1 cellular context compared by ENCODE assay signal in genomic region chr10:3850999-3851937, GRCh38.
TF ChIP-seq lines count a peak whose summit lies in the region.

No MANE protein-coding gene starts in this region.

TF ChIP-seq in GM12878, 131 proteins besides CTCF, POLR2A, EP300 and RAD21 (continued from another document):
- TF ChIP-seq RELB (IDR thresholded peaks at IDR 0.05; ENCODE audit: low read depth) (peak; percentile 88), NKRF (conservative IDR thresholded peaks at IDR 0.05) (no peak), HCFC1 (IDR thresholded peaks at IDR 0.05; ENCODE audit: low read length) (no peak), ZNF207 (IDR thresholded peaks at IDR 0.05; ENCODE audit: borderline replicate concordance) (no peak), NR2F1 (conservative IDR thresholded peaks at IDR 0.05) (no peak), MEF2B (IDR thresholded peaks at IDR 0.05; ENCODE audit: partially characterized antibody, poor library complexity, severe bottlenecking) (no peak), ASH2L (IDR thresholded peaks at IDR 0.05; ENCODE audit: borderline replicate concordance, low read depth) (no peak), YY1 (IDR thresholded peaks at IDR 0.05; ENCODE audit: low read depth, low read length) (no peak; the same call in 1 of the 2 replicates), POLR2AphosphoS5 (IDR thresholded peaks at IDR 0.05; ENCODE audit: low read length) (no peak), RELA (IDR thresholded peaks at IDR 0.05; ENCODE audit: borderline replicate concordance, partially characterized antibody) (no peak), ZNF622 (IDR thresholded peaks at IDR 0.05) (no peak), HDGF (IDR thresholded peaks at IDR 0.05) (no peak), HDAC6 (IDR thresholded peaks at IDR 0.05; ENCODE audit: unreplicated experiment) (no peak), ZSCAN29 (IDR thresholded peaks at IDR 0.05) (no peak), SKIL (IDR thresholded peaks at IDR 0.05; ENCODE audit: low read depth, poor library complexity, severe bottlenecking) (peak; percentile 86), E4F1 (IDR thresholded peaks at IDR 0.05; ENCODE audit: borderline replicate concordance, partially characterized antibody) (no peak), ZNF24 (IDR thresholded peaks at IDR 0.05) (no peak), ATF2 (IDR thresholded peaks at IDR 0.05; ENCODE audit: low read length) (0 out of 2 replicates have a peak, but pooled peaks have one; percentile 45), STAT3 (IDR thresholded peaks at IDR 0.05; ENCODE audit: low read depth, low read length) (no peak), ZNF384 (IDR thresholded peaks at IDR 0.05; ENCODE audit: borderline replicate concordance, low read depth, low read length) (no peak; the same call in 1 of the 2 replicates), IRF3 (IDR thresholded peaks at IDR 0.05) (no peak), JUNB (IDR thresholded peaks at IDR 0.05) (peak; percentile 82), MLLT1 (IDR thresholded peaks at IDR 0.05) (0 out of 2 replicates have a peak, but pooled peaks have one; percentile 24), SUZ12 (IDR thresholded peaks at IDR 0.05; ENCODE audit: unreplicated experiment) (no peak), MYC (IDR thresholded peaks at IDR 0.05; ENCODE audit: insufficient read depth, insufficient read length, insufficient replicate concordance, low read length, severe bottlenecking) (no peak), IKZF1 (conservative IDR thresholded peaks at IDR 0.05) (peak; percentile 87), CHD2 (IDR thresholded peaks at IDR 0.05; ENCODE audit: borderline replicate concordance, low read depth, low read length) (peak; percentile 16; the same call in 1 of the 2 replicates), MTA3 (IDR thresholded peaks at IDR 0.05; ENCODE audit: borderline replicate concordance, low read length) (no peak), KLF5 (IDR thresholded peaks at IDR 0.05; ENCODE audit: partially characterized antibody) (no peak), E2F4 (IDR thresholded peaks at IDR 0.05; ENCODE audit: low read depth, low read length) (no peak)
TF ChIP-seq in GM12878: peak in this region for 25.
